ENCODE assay signal across 24 cellular contexts in the genomic region with DNA sequence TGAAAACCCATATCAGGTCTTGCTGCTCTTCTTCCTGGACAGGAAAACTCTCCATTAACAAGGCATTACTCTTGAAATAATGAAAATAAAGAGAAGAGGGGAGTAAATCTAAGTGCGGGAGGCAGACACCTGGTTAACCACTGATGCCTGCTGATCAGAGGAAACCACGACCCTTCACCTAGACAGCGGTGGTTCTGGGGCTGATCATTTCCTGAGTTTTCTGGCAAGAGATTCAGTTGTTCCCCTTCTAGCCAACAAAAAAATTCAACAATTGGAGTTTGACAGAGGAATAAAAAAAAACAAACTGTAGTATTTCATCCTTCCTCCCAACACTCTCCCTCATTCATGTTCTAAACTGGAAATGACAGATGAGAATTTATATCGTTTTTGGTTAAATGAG. TPM values are rescaled to one million over a fixed set of nuclear protein-coding genes. Genes with fewer than 3 reads are reported as not detected.
DNase-seq lines count a peak whose midpoint lies in the region; ATAC-seq, FAIRE-seq and TF ChIP-seq lines count a peak whose summit lies in the region.
"Had no signal": no experiment of that assay in that cellular context is flagged by ENCODE, and none has a peak within 500 bp of the region (broad histone marks: within the 10 kb centered on the region; RNA-seq: fewer than 3 reads in every experiment).

No MANE protein-coding gene starts in this region.

- ATAC-seq in naive thymus-derived CD4-positive, alpha-beta T cell = no peak
- ATAC-seq in HG02884 (IDR thresholded peaks at IDR 0.05; ENCODE audit: unreplicated experiment) = no peak

- intact Hi-C loops in activated CD4-positive, alpha-beta memory T cell treated with anti-CD3 and anti-CD28 coated beads for 36 hours (cut with micrococcal nuclease) = loop anchor here (2.0 to 10.0 kb wide), 3 partner anchors 35 to 283 kb away; partner anchors contain the start of gene PLGRKT
- intact Hi-C loops in activated T-helper 2 cell treated with anti-CD3 and anti-CD28 coated beads, Interferon-gamma antibody, Interleukin-2, Interleukin-4, amounts not matched to agents 10 μg/mL and 5 μg/mL and 100 μg/mL, durations not matched to agents 14 hours and 24 hours and 36 hours (cut with micrococcal nuclease) = no loop called here
- intact Hi-C loops in naive thymus-derived CD4-positive, alpha-beta T cell (cut with micrococcal nuclease) = loop anchor here (2.0 to 10.0 kb wide), 3 partner anchors 36 to 283 kb away; partner anchors contain the start of genes PLGRKT (in 1 of the 2) and RLN1 (in 1 of the 2)
- intact Hi-C loops in esophagus squamous epithelium (cut with DNase I) = no loop called here

- CTCF ChIA-PET in activated CD4-positive, alpha-beta memory T cell treated with anti-CD3 and anti-CD28 coated beads for 36 hours (lab: Charles Lee) = interaction anchor here (0.9 to 1.6 kb wide), 2 partner anchors 115 to 222 kb away, joined by 3 to 6 read pairs; no protein-coding TSS in a partner anchor
- CTCF ChIA-PET in activated CD4-positive, alpha-beta memory T cell treated with anti-CD3 and anti-CD28 coated beads, Interleukin-2, amount 10 ng/mL, durations not matched to agents 7 days and 5 days (lab: Charles Lee) = interaction anchor here (1.3 kb wide), 1 partner anchor 125 kb away, joined by 3 read pairs; no protein-coding TSS in a partner anchor
- CTCF ChIA-PET in naive thymus-derived CD4-positive, alpha-beta T cell (lab: Charles Lee) = interaction anchor here (0.9 kb wide), 1 partner anchor 97 kb away, joined by 3 read pairs; no protein-coding TSS in a partner anchor

- peaks cover 8% of the 10 kb centered on the region for H3K36me3 Mint-ChIP-seq in activated CD4-positive, alpha-beta memory T cell treated with anti-CD3 and anti-CD28 coated beads for 36 hours
- peaks cover 14% of the 10 kb centered on the region for H3K36me3 Mint-ChIP-seq in activated CD4-positive, alpha-beta memory T cell treated with anti-CD3 and anti-CD28 coated beads, Interleukin-2, amount 10 ng/mL, durations not matched to agents 7 days and 5 days (ENCODE audit: low read depth)
- H3K36me3 Mint-ChIP-seq in activated T-helper 2 cell treated with anti-CD3 and anti-CD28 coated beads, Interferon-gamma antibody, Interleukin-2, Interleukin-4, amounts not matched to agents 10 μg/mL and 5 μg/mL and 100 μg/mL, durations not matched to agents 14 hours and 24 hours and 36 hours (ENCODE audit: low read depth) = peaks cover 5% of the 10 kb centered on the region
- H3K36me3 Mint-ChIP-seq in naive thymus-derived CD4-positive, alpha-beta T cell = peaks cover 0 to 22% (median 14%) of the 10 kb centered on the region in 5 donors

- H3K9me3 Mint-ChIP-seq in activated CD4-positive, alpha-beta memory T cell treated with anti-CD3 and anti-CD28 coated beads for 36 hours = peaks cover 9% of the 10 kb centered on the region
- peaks cover 8% of the 10 kb centered on the region for H3K9me3 Mint-ChIP-seq in activated CD4-positive, alpha-beta memory T cell treated with anti-CD3 and anti-CD28 coated beads, Interleukin-2, amount 10 ng/mL, durations not matched to agents 7 days and 5 days
- peaks cover 12% of the 10 kb centered on the region for H3K9me3 Mint-ChIP-seq in activated T-helper 2 cell treated with anti-CD3 and anti-CD28 coated beads, Interferon-gamma antibody, Interleukin-2, Interleukin-4, amounts not matched to agents 10 μg/mL and 5 μg/mL and 100 μg/mL, durations not matched to agents 14 hours and 24 hours and 36 hours
- H3K9me3 Mint-ChIP-seq in naive thymus-derived CD4-positive, alpha-beta T cell = peaks cover 0 to 16% (median 5%) of the 10 kb centered on the region in 11 donors

- no peaks in the 10 kb centered on the region for H3K27me3 ChIP-seq in naive thymus-derived CD4-positive, alpha-beta T cell (ENCODE audit: control insufficient read depth in 2 of 2, insufficient read depth in 2 of 2, low read length in 2 of 2)
- no peaks in the 10 kb centered on the region for H3K27me3 ChIP-seq in esophagus squamous epithelium
- H3K27me3 ChIP-seq: adrenal gland, MG63, Peyer's patch, tibial artery had no signal

- no peaks in the 10 kb centered on the region for H3K27me3 Mint-ChIP-seq in activated CD4-positive, alpha-beta memory T cell treated with anti-CD3 and anti-CD28 coated beads for 36 hours
- no peaks in the 10 kb centered on the region for H3K27me3 Mint-ChIP-seq in activated CD4-positive, alpha-beta memory T cell treated with anti-CD3 and anti-CD28 coated beads, Interleukin-2, amount 10 ng/mL, durations not matched to agents 7 days and 5 days
- H3K27me3 Mint-ChIP-seq in activated T-helper 2 cell treated with anti-CD3 and anti-CD28 coated beads, Interferon-gamma antibody, Interleukin-2, Interleukin-4, amounts not matched to agents 10 μg/mL and 5 μg/mL and 100 μg/mL, durations not matched to agents 14 hours and 24 hours and 36 hours (ENCODE audit: low read depth) = no peaks in the 10 kb centered on the region
- no peaks in the 10 kb centered on the region for H3K27me3 Mint-ChIP-seq in naive thymus-derived CD4-positive, alpha-beta T cell

- peak; percentile 61 for FAIRE-seq in GM18507 (lab: Jason Lieb, UNC)
- FAIRE-seq: A204.1, D721Med, H1 had no signal

- no peaks in the 10 kb centered on the region for H3K36me3 ChIP-seq in naive thymus-derived CD4-positive, alpha-beta T cell (ENCODE audit: control insufficient read depth in 2 of 3, insufficient read depth in 3 of 3, low read length in 3 of 3)
- no peaks in the 10 kb centered on the region for H3K36me3 ChIP-seq in esophagus squamous epithelium
- H3K36me3 ChIP-seq: adrenal gland, MG63, Peyer's patch, tibial artery had no signal

- no peak for TF ChIP-seq POLR2A in esophagus squamous epithelium (IDR thresholded peaks at IDR 0.05)

- H3K4me3 Mint-ChIP-seq in activated CD4-positive, alpha-beta memory T cell treated with anti-CD3 and anti-CD28 coated beads for 36 hours = peak overlapping the region; percentile 25
- H3K4me3 Mint-ChIP-seq in activated CD4-positive, alpha-beta memory T cell treated with anti-CD3 and anti-CD28 coated beads, Interleukin-2, amount 10 ng/mL, durations not matched to agents 7 days and 5 days = no peak overlapping the region
- H3K4me3 Mint-ChIP-seq in activated T-helper 2 cell treated with anti-CD3 and anti-CD28 coated beads, Interferon-gamma antibody, Interleukin-2, Interleukin-4, amounts not matched to agents 10 μg/mL and 5 μg/mL and 100 μg/mL, durations not matched to agents 14 hours and 24 hours and 36 hours (ENCODE audit: low read depth) = no peak overlapping the region
- H3K4me3 Mint-ChIP-seq in naive thymus-derived CD4-positive, alpha-beta T cell = peak overlapping the region; percentile 5 to 80 (median 69)

- peaks cover 21% of the 10 kb centered on the region for H3K4me1 Mint-ChIP-seq in activated CD4-positive, alpha-beta memory T cell treated with anti-CD3 and anti-CD28 coated beads for 36 hours (ENCODE audit: low read depth)
- peaks cover 22% of the 10 kb centered on the region for H3K4me1 Mint-ChIP-seq in activated CD4-positive, alpha-beta memory T cell treated with anti-CD3 and anti-CD28 coated beads, Interleukin-2, amount 10 ng/mL, durations not matched to agents 7 days and 5 days
- peaks cover 23% of the 10 kb centered on the region for H3K4me1 Mint-ChIP-seq in activated T-helper 2 cell treated with anti-CD3 and anti-CD28 coated beads, Interferon-gamma antibody, Interleukin-2, Interleukin-4, amounts not matched to agents 10 μg/mL and 5 μg/mL and 100 μg/mL, durations not matched to agents 14 hours and 24 hours and 36 hours (ENCODE audit: low read depth)
- H3K4me1 Mint-ChIP-seq in naive thymus-derived CD4-positive, alpha-beta T cell = peaks cover 15 to 40% (median 25%) of the 10 kb centered on the region in 7 donors

- POLR2A ChIA-PET in activated CD4-positive, alpha-beta memory T cell treated with anti-CD3 and anti-CD28 coated beads for 36 hours (lab: Charles Lee) = no interaction called here
- POLR2A ChIA-PET in activated CD4-positive, alpha-beta memory T cell treated with anti-CD3 and anti-CD28 coated beads, Interleukin-2, amount 10 ng/mL, durations not matched to agents 7 days and 5 days (lab: Charles Lee) = interaction anchor here (1.2 kb wide), 1 partner anchor 10 kb away, joined by 3 read pairs; no protein-coding TSS in a partner anchor
- POLR2A ChIA-PET in naive thymus-derived CD4-positive, alpha-beta T cell (lab: Charles Lee) = interaction anchor here (0.7 kb wide), 1 partner anchor 135 kb away, joined by 4 read pairs; no protein-coding TSS in a partner anchor

- no peak overlapping the region for H3K27ac ChIP-seq in naive thymus-derived CD4-positive, alpha-beta T cell (ENCODE audit: low read depth, low read length)
- no peak overlapping the region for H3K27ac ChIP-seq in esophagus squamous epithelium
- H3K27ac ChIP-seq: adrenal gland, coronary artery, Peyer's patch, skin epidermis, tibial artery had no signal

- no peak overlapping the region for H3K27ac Mint-ChIP-seq in activated CD4-positive, alpha-beta memory T cell treated with anti-CD3 and anti-CD28 coated beads for 36 hours
- H3K27ac Mint-ChIP-seq in activated CD4-positive, alpha-beta memory T cell treated with anti-CD3 and anti-CD28 coated beads, Interleukin-2, amount 10 ng/mL, durations not matched to agents 7 days and 5 days = no peak overlapping the region
- H3K27ac Mint-ChIP-seq in activated T-helper 2 cell treated with anti-CD3 and anti-CD28 coated beads, Interferon-gamma antibody, Interleukin-2, Interleukin-4, amounts not matched to agents 10 μg/mL and 5 μg/mL and 100 μg/mL, durations not matched to agents 14 hours and 24 hours and 36 hours = peak overlapping the region; percentile 22
- peak overlapping the region in 7 of 9 donors; percentile 52 to 91 (median 78) for H3K27ac Mint-ChIP-seq in naive thymus-derived CD4-positive, alpha-beta T cell

- no peak for TF ChIP-seq CTCF in esophagus squamous epithelium (IDR thresholded peaks at IDR 0.05)

- no peak overlapping the region for H3K4me3 ChIP-seq in naive thymus-derived CD4-positive, alpha-beta T cell (ENCODE audit: low read length)
- no peak overlapping the region for H3K4me3 ChIP-seq in esophagus squamous epithelium
- H3K4me3 ChIP-seq: adrenal gland, coronary artery, MG63, Peyer's patch, skin epidermis, tibial artery had no signal

- peaks cover 7 to 11% of the 10 kb centered on the region in 2 donors for H3K4me1 ChIP-seq in naive thymus-derived CD4-positive, alpha-beta T cell (ENCODE audit: control insufficient read depth in 2 of 2, insufficient read depth in 2 of 2, low read length in 2 of 2)
- H3K4me1 ChIP-seq in esophagus squamous epithelium = peaks cover 0 to 4% (median 0%) of the 10 kb centered on the region in 3 donors
- H3K4me1 ChIP-seq: adrenal gland, Peyer's patch had no signal

- no peak for DNase-seq in activated CD4-positive, alpha-beta memory T cell treated with anti-CD3 and anti-CD28 coated beads for 36 hours
- no peak for DNase-seq in activated CD4-positive, alpha-beta memory T cell treated with anti-CD3 and anti-CD28 coated beads, Interleukin-2, amount 10 ng/mL, durations not matched to agents 7 days and 5 days
- no peak for DNase-seq in GM18507 (ENCODE audit: extremely low spot score, insufficient read length, low read depth)
- DNase-seq in activated T-helper 2 cell treated with anti-CD3 and anti-CD28 coated beads, Interferon-gamma antibody, Interleukin-2, Interleukin-4, amounts not matched to agents 10 μg/mL and 5 μg/mL and 100 μg/mL, durations not matched to agents 14 hours and 24 hours and 36 hours (ENCODE audit: low spot score) = no peak
- peak in 6 of 9 donors; percentile 16 to 34 (median 21) for DNase-seq in naive thymus-derived CD4-positive, alpha-beta T cell
- DNase-seq in ureter (ENCODE audit: low spot score) = no peak
- DNase-seq in esophagus squamous epithelium (lab: John Stamatoyannopoulos, UW) = no peak
- DNase-seq: activated CD4-positive, alpha-beta T cell treated with anti-CD3 and anti-CD28 coated beads, Interleukin-2, amount 50 U/mL, for 1 hour; adrenal gland; glutamatergic neuron; MG63; NCI-H1417 treated with DMSO at 0.1 percent for 48 hours; NCI-H510A; occipital lobe; Peyer's patch; stimulated activated CD4-positive, alpha-beta T cell treated with anti-CD3 and anti-CD28 coated beads, Interleukin-2, amount 100 ng/mL, for 24 hours; tibial artery had no signal

- 55 to 75% methylated on average over 4 of the region's 4 CpGs for WGBS in esophagus squamous epithelium, 2 donors

- H3K9me3 ChIP-seq in naive thymus-derived CD4-positive, alpha-beta T cell (ENCODE audit: control insufficient read depth in 2 of 3, low read length in 3 of 3) = no peaks in the 10 kb centered on the region
- no peaks in the 10 kb centered on the region for H3K9me3 ChIP-seq in esophagus squamous epithelium
- H3K9me3 ChIP-seq: adrenal gland, MG63, Peyer's patch, tibial artery had no signal

RNA-seq across cellular contexts. Expression of gene RLN2, which starts 3.0 kb away (rescaled TPM):
- total RNA-seq in activated CD4-positive, alpha-beta memory T cell treated with anti-CD3 and anti-CD28 coated beads for 36 hours = 1 to 10 TPM; 4.6 to 5.0 TPM
- total RNA-seq in activated CD4-positive, alpha-beta memory T cell treated with anti-CD3 and anti-CD28 coated beads, Interleukin-2, amount 10 ng/mL, durations not matched to agents 7 days and 5 days = 1 to 10 TPM; 3.2 to 3.6 TPM
- total RNA-seq in activated T-helper 2 cell treated with anti-CD3 and anti-CD28 coated beads, Interferon-gamma antibody, Interleukin-2, Interleukin-4, amounts not matched to agents 10 μg/mL and 5 μg/mL and 100 μg/mL, durations not matched to agents 14 hours and 24 hours and 36 hours = 1.4 and 1.7 TPM in 2 replicates
- 1 to 10 TPM in 4 of 5 experiments, under 1 TPM in 1; 0.72 to 5.9 (median 1.9) TPM for total RNA-seq in naive thymus-derived CD4-positive, alpha-beta T cell
- 1 to 10 TPM; 5.6 to 7.4 TPM for polyA plus RNA-seq in naive thymus-derived CD4-positive, alpha-beta T cell
- total RNA-seq in ureter (0.55 TPM), esophagus squamous epithelium (not detected)
- total RNA-seq: occipital lobe had no signal
- polyA plus RNA-seq: adrenal gland had no signal

RNA-seq across cellular contexts. Expression of gene RLN1, which starts 38.1 kb away (rescaled TPM):
- total RNA-seq in activated CD4-positive, alpha-beta memory T cell treated with anti-CD3 and anti-CD28 coated beads for 36 hours = 1 to 10 TPM; 1.2 to 1.8 TPM
- 1 to 10 TPM; 2.0 to 2.2 TPM for total RNA-seq in activated CD4-positive, alpha-beta memory T cell treated with anti-CD3 and anti-CD28 coated beads, Interleukin-2, amount 10 ng/mL, durations not matched to agents 7 days and 5 days
- total RNA-seq in activated T-helper 2 cell treated with anti-CD3 and anti-CD28 coated beads, Interferon-gamma antibody, Interleukin-2, Interleukin-4, amounts not matched to agents 10 μg/mL and 5 μg/mL and 100 μg/mL, durations not matched to agents 14 hours and 24 hours and 36 hours = 0.60 and 0.87 TPM in 2 replicates
- total RNA-seq in naive thymus-derived CD4-positive, alpha-beta T cell = 1 to 10 TPM in 4 of 5 experiments, under 1 TPM in 1; 0.71 to 6.6 (median 1.8) TPM
- 1 to 10 TPM; 2.3 to 3.1 TPM for polyA plus RNA-seq in naive thymus-derived CD4-positive, alpha-beta T cell
- total RNA-seq in ureter = not detected
- total RNA-seq in esophagus squamous epithelium = not detected
- total RNA-seq: adrenal gland, myocyte, Peyer's patch had no signal
- polyA plus RNA-seq: adrenal gland had no signal

Comparison
In these comparisons a context has a peak if more than half of its experiments do, and no peak if none do; other contexts are left out.
1. H3K4me3 Mint-ChIP-seq: peak in activated CD4-positive, alpha-beta memory T cell treated with anti-CD3 and anti-CD28 coated beads for 36 hours (single experiment) and naive thymus-derived CD4-positive, alpha-beta T cell (10 of 10); none in activated CD4-positive, alpha-beta memory T cell treated with anti-CD3 and anti-CD28 coated beads, Interleukin-2, amount 10 ng/mL, durations not matched to agents 7 days and 5 days (single experiment) and activated T-helper 2 cell treated with anti-CD3 and anti-CD28 coated beads, Interferon-gamma antibody, Interleukin-2, Interleukin-4, amounts not matched to agents 10 μg/mL and 5 μg/mL and 100 μg/mL, durations not matched to agents 14 hours and 24 hours and 36 hours (single experiment).
2. DNase-seq: peak in naive thymus-derived CD4-positive, alpha-beta T cell (6 of 9); none in activated CD4-positive, alpha-beta memory T cell treated with anti-CD3 and anti-CD28 coated beads for 36 hours (single experiment), activated CD4-positive, alpha-beta memory T cell treated with anti-CD3 and anti-CD28 coated beads, Interleukin-2, amount 10 ng/mL, durations not matched to agents 7 days and 5 days (single experiment), GM18507 (single experiment), activated T-helper 2 cell treated with anti-CD3 and anti-CD28 coated beads, Interferon-gamma antibody, Interleukin-2, Interleukin-4, amounts not matched to agents 10 μg/mL and 5 μg/mL and 100 μg/mL, durations not matched to agents 14 hours and 24 hours and 36 hours (single experiment), ureter (single experiment) and esophagus squamous epithelium (single experiment).
3. H3K27ac Mint-ChIP-seq: peak in activated T-helper 2 cell treated with anti-CD3 and anti-CD28 coated beads, Interferon-gamma antibody, Interleukin-2, Interleukin-4, amounts not matched to agents 10 μg/mL and 5 μg/mL and 100 μg/mL, durations not matched to agents 14 hours and 24 hours and 36 hours (single experiment) and naive thymus-derived CD4-positive, alpha-beta T cell (7 of 9); none in activated CD4-positive, alpha-beta memory T cell treated with anti-CD3 and anti-CD28 coated beads for 36 hours (single experiment) and activated CD4-positive, alpha-beta memory T cell treated with anti-CD3 and anti-CD28 coated beads, Interleukin-2, amount 10 ng/mL, durations not matched to agents 7 days and 5 days (single experiment).
4. intact Hi-C loops: an anchor here in activated CD4-positive, alpha-beta memory T cell treated with anti-CD3 and anti-CD28 coated beads for 36 hours (2.0 to 10.0 kb wide) and naive thymus-derived CD4-positive, alpha-beta T cell (2.0 to 10.0 kb wide); none called in activated T-helper 2 cell treated with anti-CD3 and anti-CD28 coated beads, Interferon-gamma antibody, Interleukin-2, Interleukin-4, amounts not matched to agents 10 μg/mL and 5 μg/mL and 100 μg/mL, durations not matched to agents 14 hours and 24 hours and 36 hours and esophagus squamous epithelium.